1 cellular context compared by ENCODE assay signal in the genomic region with DNA sequence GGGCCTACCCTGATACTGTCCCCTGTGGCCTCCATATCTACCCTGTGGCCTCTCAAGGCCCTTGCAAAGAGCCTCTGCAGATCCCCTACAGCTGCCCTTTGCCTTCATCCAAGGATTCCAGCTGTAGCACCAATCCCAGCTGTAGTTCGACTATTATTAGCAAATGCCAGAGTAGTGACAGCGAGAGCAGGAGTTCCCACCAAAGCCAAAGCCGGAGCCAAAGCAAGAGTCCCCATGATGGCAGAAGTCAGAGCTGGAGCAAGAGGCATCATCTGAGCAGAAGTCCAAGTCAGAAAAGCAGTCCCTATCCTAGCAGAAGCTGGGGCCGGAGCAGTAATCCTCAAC.
TF ChIP-seq lines count a peak whose summit lies in the region.

No MANE protein-coding gene starts in this region.

TF ChIP-seq in SK-N-SH treated with all-trans-retinoic acid at 6 μM for 48 hours, 23 proteins besides CTCF, POLR2A, EP300 and RAD21 (continued from another document):
- TF ChIP-seq, protein P1, sequence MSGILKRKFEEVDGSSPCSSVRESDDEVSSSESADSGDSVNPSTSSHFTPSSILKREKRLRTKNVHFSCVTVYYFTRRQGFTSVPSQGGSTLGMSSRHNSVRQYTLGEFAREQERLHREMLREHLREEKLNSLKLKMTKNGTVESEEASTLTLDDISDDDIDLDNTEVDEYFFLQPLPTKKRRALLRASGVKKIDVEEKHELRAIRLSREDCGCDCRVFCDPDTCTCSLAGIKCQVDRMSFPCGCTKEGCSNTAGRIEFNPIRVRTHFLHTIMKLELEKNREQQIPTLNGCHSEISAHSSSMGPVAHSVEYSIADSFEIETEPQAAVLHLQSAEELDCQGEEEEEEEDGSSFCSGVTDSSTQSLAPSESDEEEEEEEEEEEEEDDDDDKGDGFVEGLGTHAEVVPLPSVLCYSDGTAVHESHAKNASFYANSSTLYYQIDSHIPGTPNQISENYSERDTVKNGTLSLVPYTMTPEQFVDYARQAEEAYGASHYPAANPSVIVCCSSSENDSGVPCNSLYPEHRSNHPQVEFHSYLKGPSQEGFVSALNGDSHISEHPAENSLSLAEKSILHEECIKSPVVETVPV (CRISPR knock-in tag; IDR thresholded peaks at IDR 0.05): no peak
- TF ChIP-seq OSR1 (CRISPR knock-in tag; IDR thresholded peaks at IDR 0.05) (no peak), ESRRG (CRISPR knock-in tag; IDR thresholded peaks at IDR 0.05) (no peak), ZNF565 (CRISPR knock-in tag; conservative IDR thresholded peaks at IDR 0.05; ENCODE audit: low read depth) (no peak), ZC3H10 (CRISPR knock-in tag; IDR thresholded peaks at IDR 0.05) (no peak), ZNF70 (CRISPR knock-in tag; IDR thresholded peaks at IDR 0.05) (no peak)
TF ChIP-seq in SK-N-SH treated with all-trans-retinoic acid at 6 μM for 48 hours: peak in this region for 0.
